23 cellular contexts compared by ENCODE assay signal in genomic region chr3:13146643-13147143, GRCh38.
"Had no signal": no experiment of that assay in that cellular context is flagged by ENCODE, and none has a peak within 500 bp of the region (broad histone marks: within the 10 kb centered on the region; RNA-seq: fewer than 3 reads in every experiment).

No MANE protein-coding gene starts in this region.

- H3K36me3 ChIP-seq: esophagus squamous epithelium, gastroesophageal sphincter, neutrophil, tibial artery, upper lobe of right lung, vagina had no signal

- FAIRE-seq: keratinocyte had no signal

- DNase-seq: effector memory CD8-positive, alpha-beta T cell; esophagus squamous epithelium; foreskin fibroblast; glutamatergic neuron; immature natural killer cell; left cardiac atrium; left ventricle myocardium superior; mesenchymal stem cell; naive thymus-derived CD4-positive, alpha-beta T cell; nephron progenitor cell; right cardiac atrium; stimulated activated CD4-positive, alpha-beta T cell treated with anti-CD3 and anti-CD28 coated beads, Interleukin-4, amount 100 ng/mL, for 1 hour; stimulated activated CD8-positive, alpha-beta memory T cell treated with anti-CD3 and anti-CD28 coated beads, Interleukin-4, amount 100 ng/mL, for 48 hours; stimulated activated naive CD8-positive, alpha-beta T cell treated with anti-CD3 and anti-CD28 coated beads, Interleukin-15, Interleukin-2, amounts not matched to agents 100 U/mL and 50 U/mL, for 24 hours had no signal

- H3K9me3 ChIP-seq: esophagus squamous epithelium, neutrophil, tibial artery, upper lobe of right lung, vagina had no signal

- H3K4me3 ChIP-seq: esophagus squamous epithelium, gastroesophageal sphincter, lung, smooth muscle cell, tibial artery, upper lobe of right lung, vagina had no signal

- ATAC-seq: effector memory CD8-positive, alpha-beta T cell; gastroesophageal sphincter; left cardiac atrium; left ventricle myocardium superior; naive thymus-derived CD4-positive, alpha-beta T cell; right cardiac atrium; stimulated activated effector memory CD8-positive, alpha-beta T cell treated with anti-CD3 and anti-CD28 coated beads, Interleukin-12 subunit alpha, Interleukin-12 subunit beta, amount 100 ng/mL, for 72 hours; stimulated activated naive CD8-positive, alpha-beta T cell treated with anti-CD3 and anti-CD28 coated beads, Interleukin-15, Interleukin-2, amounts not matched to agents 100 U/mL and 50 U/mL, for 24 hours; upper lobe of right lung had no signal

- H3K4me1 ChIP-seq: esophagus squamous epithelium, gastroesophageal sphincter, tibial artery, upper lobe of right lung, vagina had no signal

- H3K27ac ChIP-seq: esophagus squamous epithelium, gastroesophageal sphincter, neutrophil, tibial artery, upper lobe of right lung, vagina had no signal

- H3K4me2 ChIP-seq: smooth muscle cell had no signal

- H3K27me3 ChIP-seq: upper lobe of right lung, vagina had no signal
